ENCODE assay signal across 7 cellular contexts in the genomic region with DNA sequence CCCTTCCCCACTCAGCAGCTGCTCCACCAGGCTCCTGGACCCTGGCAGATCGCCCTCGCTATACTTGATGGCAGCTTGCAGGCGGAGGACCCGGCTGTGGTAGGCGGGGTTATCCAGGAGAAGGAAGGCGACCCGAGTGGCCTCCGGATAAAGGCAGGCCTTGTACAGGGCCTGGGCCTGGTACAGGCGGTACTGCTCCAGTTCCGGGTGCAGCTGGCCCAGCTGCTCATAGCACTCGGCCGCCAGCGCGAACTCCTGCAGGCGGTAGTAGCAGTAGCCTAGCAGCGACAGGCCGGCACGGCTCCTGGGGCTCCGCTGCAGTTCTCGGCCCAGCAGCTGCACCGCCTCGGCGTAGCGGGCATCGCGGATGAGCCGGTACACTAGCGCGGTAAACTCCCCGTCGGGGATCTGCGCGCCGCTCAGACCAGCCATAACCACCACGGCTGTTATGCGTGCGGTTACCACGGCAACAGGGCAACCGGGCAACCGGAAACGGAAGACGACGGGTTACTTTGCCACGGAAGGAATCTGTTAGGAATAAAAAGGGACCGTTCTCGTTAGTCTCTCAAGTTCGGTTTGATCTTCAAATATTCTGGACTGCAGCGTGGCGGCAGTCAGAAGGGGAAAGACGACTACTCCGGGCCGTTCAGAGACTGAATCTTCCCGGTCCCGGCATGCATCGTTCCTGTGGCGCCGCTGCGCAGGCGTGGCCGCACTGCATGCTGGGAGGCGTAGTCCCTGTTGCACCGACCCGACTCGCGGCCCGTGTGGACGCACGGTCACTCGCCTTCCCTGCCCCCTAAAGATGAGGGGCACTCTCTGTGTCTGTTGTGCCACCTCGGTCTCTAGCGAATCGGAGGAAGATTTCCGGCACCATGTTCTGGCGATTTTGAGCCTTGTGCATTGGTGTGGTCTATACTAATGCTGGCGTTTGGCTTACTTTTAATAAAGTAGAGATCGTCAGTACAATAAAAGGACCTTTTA.
DNase-seq lines count a peak whose midpoint lies in the region; ATAC-seq, FAIRE-seq and TF ChIP-seq lines count a peak whose summit lies in the region.

No MANE protein-coding gene starts in this region.

- peak overlapping the region; percentile 85 for H3K4me3 ChIP-seq in astrocyte of the spinal cord (ENCODE audit: low read depth, low read length)

- in situ Hi-C loops in astrocyte of the spinal cord (cut with HindIII; ENCODE audit: low sequenced_read_pairs): no loop called here

- DNase-seq in GM18507 (ENCODE audit: extremely low spot score, insufficient read length, low read depth): peak; percentile 82
- peak; percentile 65 for DNase-seq in NCI-H2029 treated with DMSO at 0.1 percent for 48 hours (lab: John Stamatoyannopoulos, UW)
- peak; percentile 86 for DNase-seq in T1000 (lab: John Stamatoyannopoulos, UW)
- DNase-seq in astrocyte of the spinal cord (ENCODE audit: low read depth, low spot score): peak; percentile 92
- DNase-seq in hypothalamus (lab: John Stamatoyannopoulos, UW): peak; percentile 71 to 100 (median 92)
- DNase-seq in retina: peak; percentile 98

- FAIRE-seq in GM18507 (lab: Jason Lieb, UNC): peak; percentile 88

- ATAC-seq in HG02970 (IDR thresholded peaks at IDR 0.05; ENCODE audit: low FRiP score, unreplicated experiment): peak; percentile 99

- TF ChIP-seq CTCF in astrocyte of the spinal cord (IDR thresholded peaks at IDR 0.05; ENCODE audit: low read depth, low read length): no peak

Comparison
In these comparisons a context has a peak if more than half of its experiments do, and no peak if none do; other contexts are left out.
1. Peak in every context shown above with its lines: DNase-seq, ATAC-seq and H3K4me3 ChIP-seq.